ENCODE assay signal across 1 cellular context in the genomic region with DNA sequence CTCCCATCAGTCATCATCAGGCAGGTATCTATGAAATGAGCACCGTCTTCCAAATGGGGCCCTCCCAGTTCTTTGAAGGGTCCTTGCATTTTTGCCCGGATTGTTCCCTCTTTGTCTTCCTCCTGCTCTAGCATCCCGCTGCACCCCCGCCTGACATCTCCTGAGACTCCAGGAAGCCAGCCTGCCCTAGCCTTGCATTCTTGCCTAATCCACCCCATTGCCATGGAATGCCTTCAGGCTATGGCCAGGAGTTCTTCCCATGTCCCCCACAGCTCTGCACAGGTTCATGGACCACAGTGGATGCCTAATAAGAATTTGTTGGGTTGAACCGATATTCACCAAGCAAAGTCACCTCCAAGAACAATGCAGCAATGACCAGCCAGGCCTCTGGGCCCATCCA.
TF ChIP-seq lines count a peak whose summit lies in the region.

No MANE protein-coding gene starts in this region.

TF ChIP-seq in HepG2, 621 proteins besides CTCF, POLR2A, EP300 and RAD21 (continued from another document):
- no peak for TF ChIP-seq KLF15 (CRISPR knock-in tag; IDR thresholded peaks at IDR 0.05; ENCODE audit: borderline replicate concordance)
